ENCODE assay signal across 28 cellular contexts in the genomic region with DNA sequence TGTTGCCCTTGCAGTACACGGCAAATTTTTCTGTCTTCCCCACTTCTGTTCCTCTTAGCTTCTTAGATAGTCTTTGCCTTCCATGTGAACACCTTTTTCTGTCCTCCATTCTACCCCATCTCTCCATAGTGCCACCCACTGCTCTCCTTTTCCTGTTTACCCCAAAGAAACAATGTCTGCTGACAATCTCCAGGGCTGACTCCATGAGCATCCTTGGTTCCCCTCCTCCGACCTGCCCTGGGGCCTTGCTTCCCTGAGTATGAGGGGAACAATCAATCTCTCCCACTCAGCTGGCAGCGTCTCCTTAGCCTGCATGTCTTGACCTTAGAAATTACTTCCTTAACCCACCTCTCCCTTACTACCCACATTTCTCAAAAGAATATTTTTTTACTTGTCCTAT. TPM values are rescaled to one million over a fixed set of nuclear protein-coding genes. Genes with fewer than 3 reads are reported as not detected.
"Had no signal": no experiment of that assay in that cellular context is flagged by ENCODE, and none has a peak within 500 bp of the region (broad histone marks: within the 10 kb centered on the region; RNA-seq: fewer than 3 reads in every experiment).

No MANE protein-coding gene starts in this region.

- DNase-seq: activated CD4-positive, alpha-beta memory T cell treated with anti-CD3 and anti-CD28 coated beads, Interleukin-2, amount 10 ng/mL, durations not matched to agents 7 days and 5 days; activated CD4-positive, alpha-beta T cell treated with anti-CD3 and anti-CD28 coated beads for 48 hours; activated CD4-positive, CD25-positive, alpha-beta regulatory T cell; activated CD8-positive, alpha-beta memory T cell treated with anti-CD3 and anti-CD28 coated beads, Interleukin-2, amount 10 ng/mL, durations not matched to agents 7 days and 5 days; activated gamma-delta T cell treated with Interleukin-2 at 50 U/mL for 16 hours; brain microvascular endothelial cell; caudate nucleus; dermis blood vessel endothelial cell; effector memory CD4-positive, alpha-beta T cell; glutamatergic neuron; kidney glomerular epithelial cell; left ventricle myocardium inferior; midbrain; natural killer cell; ovary; right cardiac atrium; T1000 had no signal

- H3K4me1 ChIP-seq: ascending aorta, left ventricle myocardium inferior, prostate gland, suprapubic skin had no signal

- H3K9me3 ChIP-seq: ascending aorta, esophagus muscularis mucosa, left ventricle myocardium inferior, ovary, prostate gland, suprapubic skin had no signal

- H3K4me3 Mint-ChIP-seq: activated CD4-positive, alpha-beta memory T cell treated with anti-CD3 and anti-CD28 coated beads, Interleukin-2, amount 10 ng/mL, durations not matched to agents 7 days and 5 days; activated CD8-positive, alpha-beta memory T cell treated with anti-CD3 and anti-CD28 coated beads, Interleukin-2, amount 10 ng/mL, durations not matched to agents 7 days and 5 days; activated naive CD4-positive, alpha-beta T cell treated with anti-CD3 and anti-CD28 coated beads, Interleukin-2, amount 50 U/mL, for 24 hours; natural killer cell; stimulated activated naive CD8-positive, alpha-beta T cell treated with anti-CD3 and anti-CD28 coated beads, Interleukin-15, Interleukin-2, amounts not matched to agents 100 ng/mL and 50 ng/mL, for 24 hours; type B pancreatic cell had no signal

- H3K27me3 ChIP-seq: ascending aorta, brain microvascular endothelial cell, esophagus muscularis mucosa, hepatocyte, ovary, suprapubic skin had no signal

- ATAC-seq: activated CD8-positive, alpha-beta memory T cell treated with anti-CD3 and anti-CD28 coated beads, Interleukin-2, amount 10 ng/mL, durations not matched to agents 7 days and 5 days; natural killer cell; right cardiac atrium had no signal

- H2AFZ ChIP-seq: hepatocyte had no signal

- H3K36me3 ChIP-seq: ovary, prostate gland had no signal

- H3K27ac Mint-ChIP-seq: activated CD4-positive, alpha-beta memory T cell treated with anti-CD3 and anti-CD28 coated beads, Interleukin-2, amount 10 ng/mL, durations not matched to agents 7 days and 5 days; activated CD8-positive, alpha-beta memory T cell treated with anti-CD3 and anti-CD28 coated beads, Interleukin-2, amount 10 ng/mL, durations not matched to agents 7 days and 5 days; activated naive CD4-positive, alpha-beta T cell treated with anti-CD3 and anti-CD28 coated beads, Interleukin-2, amount 50 U/mL, for 24 hours; natural killer cell; stimulated activated naive CD8-positive, alpha-beta T cell treated with anti-CD3 and anti-CD28 coated beads, Interleukin-15, Interleukin-2, amounts not matched to agents 100 ng/mL and 50 ng/mL, for 24 hours; type B pancreatic cell had no signal

- H3K4me1 Mint-ChIP-seq: activated naive CD4-positive, alpha-beta T cell treated with anti-CD3 and anti-CD28 coated beads, Interleukin-2, amount 50 U/mL, for 24 hours; natural killer cell had no signal

- H3K9me3 Mint-ChIP-seq: activated CD4-positive, alpha-beta memory T cell treated with anti-CD3 and anti-CD28 coated beads, Interleukin-2, amount 10 ng/mL, durations not matched to agents 7 days and 5 days; activated naive CD4-positive, alpha-beta T cell treated with anti-CD3 and anti-CD28 coated beads, Interleukin-2, amount 50 U/mL, for 24 hours; natural killer cell; stimulated activated naive CD8-positive, alpha-beta T cell treated with anti-CD3 and anti-CD28 coated beads, Interleukin-15, Interleukin-2, amounts not matched to agents 100 ng/mL and 50 ng/mL, for 24 hours; type B pancreatic cell had no signal

- H3K4me3 ChIP-seq: ascending aorta, esophagus muscularis mucosa, hepatocyte, left ventricle myocardium inferior, ovary, prostate gland, suprapubic skin had no signal

- H3K4me2 ChIP-seq: hepatocyte had no signal

- H3K27me3 Mint-ChIP-seq: activated naive CD4-positive, alpha-beta T cell treated with anti-CD3 and anti-CD28 coated beads, Interleukin-2, amount 50 U/mL, for 24 hours; stimulated activated naive CD8-positive, alpha-beta T cell treated with anti-CD3 and anti-CD28 coated beads, Interleukin-15, Interleukin-2, amounts not matched to agents 100 ng/mL and 50 ng/mL, for 24 hours; type B pancreatic cell had no signal

- H3K27ac ChIP-seq: ascending aorta, brain microvascular endothelial cell, esophagus muscularis mucosa, hepatocyte, left ventricle myocardium inferior, ovary, prostate gland, suprapubic skin had no signal

RNA-seq across cellular contexts. Expression of gene MYBPHL, which starts 12.3 kb away (rescaled TPM):
- total RNA-seq: activated CD4-positive, alpha-beta memory T cell treated with anti-CD3 and anti-CD28 coated beads, Interleukin-2, amount 10 ng/mL, durations not matched to agents 7 days and 5 days; activated CD8-positive, alpha-beta memory T cell treated with anti-CD3 and anti-CD28 coated beads, Interleukin-2, amount 10 ng/mL, durations not matched to agents 7 days and 5 days; ascending aorta; dermis blood vessel endothelial cell; esophagus muscularis mucosa; frontal cortex; lung microvascular endothelial cell; natural killer cell; prostate gland; suprapubic skin; T-helper 1 cell treated with Interleukin-12 subunit alpha and Interleukin-12 subunit beta and Interleukin-4 antibody, amounts not matched to agents 30 ng/mL and 1 ng/mL, for 36 hours had no signal
- polyA plus RNA-seq: ovary had no signal
